8 cellular contexts compared by ENCODE assay signal in genomic region chr6:26329763-26330511, GRCh38. TPM values are rescaled to one million over a fixed set of nuclear protein-coding genes. Genes with fewer than 3 reads are reported as not detected.
DNase-seq lines count a peak whose midpoint lies in the region; ATAC-seq and TF ChIP-seq lines count a peak whose summit lies in the region.

No MANE protein-coding gene starts in this region.

- TF ChIP-seq CTCF in CD4-positive, alpha-beta T cell (IDR thresholded peaks at IDR 0.05) = no peak
- TF ChIP-seq CTCF in Panc1 (IDR thresholded peaks at IDR 0.05) = no peak

- H3K4me3 Mint-ChIP-seq in CD4-positive, alpha-beta T cell = peak overlapping the region; percentile 88

- in situ Hi-C loops in Panc1 (cut with HindIII; ENCODE audit: low pct_unique_long_range_greater_than_20kb, low sequenced_read_pairs) = no loop called here

- no peaks in the 10 kb centered on the region for H3K36me3 ChIP-seq in Panc1 (ENCODE audit: control insufficient read depth, insufficient read depth, low read length)

- peaks cover 41% of the 10 kb centered on the region for H3K27me3 Mint-ChIP-seq in CD4-positive, alpha-beta T cell

- peaks cover 61% of the 10 kb centered on the region for H3K4me1 Mint-ChIP-seq in CD4-positive, alpha-beta T cell (ENCODE audit: low read depth)

- CTCF ChIA-PET in CD4-positive, alpha-beta T cell (lab: Charles Lee) = interaction anchor here (0.9 to 5.9 kb wide), 5 partner anchors 12 to 266 kb away, joined by 3 to 29 read pairs (median 3); no protein-coding TSS in a partner anchor
- CTCF ChIA-PET in Panc1 (lab: Charles Lee) = no interaction called here

- POLR2A ChIA-PET in CD4-positive, alpha-beta T cell (lab: Charles Lee) = interaction anchor here (1.0 to 6.2 kb wide), 15 partner anchors 17 to 208 kb away, joined by 3 to 39 read pairs (median 10); partner anchors contain the start of gene HMGN4
- POLR2A ChIA-PET in Panc1 (lab: Charles Lee) = no interaction called here

- intact Hi-C loops in CD4-positive, alpha-beta T cell (cut with DNase I, micrococcal nuclease) = loop anchor here (2.0 to 10.0 kb wide), 4 partner anchors 45 to 965 kb away; a partner anchor contains a TSS
- intact Hi-C loops in Panc1 (cut with micrococcal nuclease; ENCODE audit: unreplicated experiment) = no loop called here

- no TSS peak for BruUV-seq in Panc1 (replicated peaks; lab: Mats Ljungman, UMichigan)

- H3K27ac Mint-ChIP-seq in CD4-positive, alpha-beta T cell = peak overlapping the region; percentile 92

- peaks cover 21% of the 10 kb centered on the region for H3K4me1 ChIP-seq in Panc1 (ENCODE audit: control insufficient read depth, insufficient read depth, low read length)

- ATAC-seq in CD4-positive, alpha-beta T cell (ENCODE audit: poor library complexity) = peak; percentile 21
- 0 out of 2 replicates have a peak, but pooled peaks have one; percentile 18 for ATAC-seq in Panc1
- ATAC-seq in GM21447 (IDR thresholded peaks at IDR 0.05; ENCODE audit: unreplicated experiment) = no peak
- ATAC-seq in HG03135 (IDR thresholded peaks at IDR 0.05; ENCODE audit: unreplicated experiment) = no peak

- H3K4me3 ChIP-seq in Panc1 (ENCODE audit: low read depth in 2 of 2, low read length in 2 of 2) = peak overlapping the region; percentile 58 to 86

- H3K9me3 Mint-ChIP-seq in CD4-positive, alpha-beta T cell = peaks cover 9% of the 10 kb centered on the region

- H3K27ac ChIP-seq in CD4-positive, alpha-beta T cell (ENCODE audit: low read depth, low read length) = no peak overlapping the region
- no peak overlapping the region for H3K27ac ChIP-seq in Panc1 (ENCODE audit: low read length)

- peaks cover 48% of the 10 kb centered on the region for H3K36me3 Mint-ChIP-seq in CD4-positive, alpha-beta T cell (ENCODE audit: low read depth)

- H3K9me3 ChIP-seq in CD4-positive, alpha-beta T cell (ENCODE audit: control insufficient read depth, low read length) = no peaks in the 10 kb centered on the region
- no peaks in the 10 kb centered on the region for H3K9me3 ChIP-seq in Panc1 (ENCODE audit: control insufficient read depth, insufficient read depth, low read depth, low read length)

- peaks cover 23% of the 10 kb centered on the region for H3K27me3 ChIP-seq in CD4-positive, alpha-beta T cell (ENCODE audit: control insufficient read depth, insufficient read depth, low read length)
- H3K27me3 ChIP-seq in Panc1 (ENCODE audit: control insufficient read depth, insufficient read depth, low read length) = no peaks in the 10 kb centered on the region

- peak in 9 of 10 experiments; percentile 23 to 53 (median 39) for DNase-seq in CD4-positive, alpha-beta T cell
- peak in 60 of 76 experiments; percentile 41 to 89 (median 74) for DNase-seq in HUDEP-2 (lab: John Stamatoyannopoulos, UW; ENCODE audit: unreplicated experiment in 76 of 76)
- DNase-seq in Panc1 (ENCODE audit: low read depth, low spot score) = no peak
- DNase-seq in activated naive CD4-positive, alpha-beta T cell treated with Interleukin-2 at 50 U/mL for 16 hours = peak; percentile 58
- DNase-seq in kidney glomerular epithelial cell (lab: John Stamatoyannopoulos, UW) = peak; percentile 61
- DNase-seq in AG08395 (ENCODE audit: low spot score) = no peak

RNA-seq across cellular contexts. Expression of gene BTN3A2, which starts 35.1 kb away (rescaled TPM):
- total RNA-seq in CD4-positive, alpha-beta T cell = 10 to 100 TPM; 40.6 to 45.5 TPM
- 5.5 TPM for total RNA-seq in Panc1 (2021; ENCODE audit: unreplicated experiment)
- 4.6 TPM for polyA plus RNA-seq in Panc1 (2012; ENCODE audit: insufficient read length)

RNA-seq across cellular contexts. Expression of gene BTN2A2, which starts 53.0 kb away (rescaled TPM):
- total RNA-seq in CD4-positive, alpha-beta T cell = 10 to 100 TPM in 1 of 2 experiments, 1 to 10 TPM in 1; 9.7 to 10.7 TPM
- 8.1 TPM for total RNA-seq in Panc1 (2021; ENCODE audit: unreplicated experiment)
- 7.8 TPM for polyA plus RNA-seq in Panc1 (2012; ENCODE audit: insufficient read length)

Comparison
In these comparisons a context has a peak if more than half of its experiments do, and no peak if none do; other contexts are left out.
1. ATAC-seq: peak in CD4-positive, alpha-beta T cell (single experiment) and Panc1 (single experiment); none in GM21447 (single experiment) and HG03135 (single experiment).
2. DNase-seq: peak in CD4-positive, alpha-beta T cell (9 of 10), HUDEP-2 (60 of 76), activated naive CD4-positive, alpha-beta T cell treated with Interleukin-2 at 50 U/mL for 16 hours (single experiment) and kidney glomerular epithelial cell (single experiment); none in Panc1 (single experiment) and AG08395 (single experiment).